12 cellular contexts compared by ENCODE assay signal in genomic region chr4:112288455-112288854, GRCh38. TPM values are rescaled to one million over a fixed set of nuclear protein-coding genes. Genes with fewer than 3 reads are reported as not detected.
DNase-seq lines count a peak whose midpoint lies in the region; ATAC-seq, FAIRE-seq and TF ChIP-seq lines count a peak whose summit lies in the region.
"Had no signal": no experiment of that assay in that cellular context is flagged by ENCODE, and none has a peak within 500 bp of the region (broad histone marks: within the 10 kb centered on the region; RNA-seq: fewer than 3 reads in every experiment).

No MANE protein-coding gene starts in this region.

- ATAC-seq in GM21381 (IDR thresholded peaks at IDR 0.05; ENCODE audit: unreplicated experiment): peak; percentile 24
- peak; percentile 34 for ATAC-seq in HG03354 (IDR thresholded peaks at IDR 0.05; ENCODE audit: poor library complexity, severe bottlenecking, unreplicated experiment)
- ATAC-seq in activated naive CD8-positive, alpha-beta T cell treated with anti-CD3 and anti-CD28 coated beads, Interleukin-2, amount 10 ng/mL, durations not matched to agents 7 days and 5 days (ENCODE audit: low read depth): no peak

- POLR2A ChIA-PET in activated naive CD8-positive, alpha-beta T cell treated with anti-CD3 and anti-CD28 coated beads, Interleukin-2, amount 10 ng/mL, durations not matched to agents 7 days and 5 days (lab: Charles Lee): interaction anchor here (1.8 kb wide), 1 partner anchor 9 kb away, joined by 14 read pairs; the partner anchor contains the start of gene ALPK1

- peak; percentile 66 for FAIRE-seq in GM12892 (lab: Jason Lieb, UNC)

- DNase-seq in GM12892 (ENCODE audit: insufficient read length): no peak
- DNase-seq in activated naive CD8-positive, alpha-beta T cell treated with anti-CD3 and anti-CD28 coated beads, Interleukin-2, amount 10 ng/mL, durations not matched to agents 7 days and 5 days: no peak
- DNase-seq in chondrocyte (ENCODE audit: low spot score): no peak
- no peak for DNase-seq in HT-29 (ENCODE audit: low spot score)
- DNase-seq in NCI-H345 (lab: John Stamatoyannopoulos, UW): no peak
- no peak for DNase-seq in HuH-7.5 (ENCODE audit: low spot score)
- DNase-seq: activated CD4-positive, alpha-beta T cell treated with anti-CD3 and anti-CD28 coated beads for 4 hours; DMS79 treated with DMSO at 0.1 percent for 48 hours; kidney glomerular epithelial cell; NCI-H526 had no signal

- H3K4me3 Mint-ChIP-seq in activated naive CD8-positive, alpha-beta T cell treated with anti-CD3 and anti-CD28 coated beads, Interleukin-2, amount 10 ng/mL, durations not matched to agents 7 days and 5 days: peak overlapping the region; percentile 62
- H3K4me3 Mint-ChIP-seq in chondrocyte (ENCODE audit: unreplicated experiment): no peak overlapping the region

- H3K27ac Mint-ChIP-seq in activated naive CD8-positive, alpha-beta T cell treated with anti-CD3 and anti-CD28 coated beads, Interleukin-2, amount 10 ng/mL, durations not matched to agents 7 days and 5 days: peak overlapping the region; percentile 82
- no peak overlapping the region for H3K27ac Mint-ChIP-seq in chondrocyte (ENCODE audit: unreplicated experiment)

- H3K9me3 Mint-ChIP-seq in activated naive CD8-positive, alpha-beta T cell treated with anti-CD3 and anti-CD28 coated beads, Interleukin-2, amount 10 ng/mL, durations not matched to agents 7 days and 5 days: no peaks in the 10 kb centered on the region
- no peaks in the 10 kb centered on the region for H3K9me3 Mint-ChIP-seq in chondrocyte (ENCODE audit: low read depth)

- no peaks in the 10 kb centered on the region for H3K27me3 Mint-ChIP-seq in activated naive CD8-positive, alpha-beta T cell treated with anti-CD3 and anti-CD28 coated beads, Interleukin-2, amount 10 ng/mL, durations not matched to agents 7 days and 5 days
- no peaks in the 10 kb centered on the region for H3K27me3 Mint-ChIP-seq in chondrocyte (ENCODE audit: low read depth)

- no peaks in the 10 kb centered on the region for H3K36me3 Mint-ChIP-seq in activated naive CD8-positive, alpha-beta T cell treated with anti-CD3 and anti-CD28 coated beads, Interleukin-2, amount 10 ng/mL, durations not matched to agents 7 days and 5 days
- no peaks in the 10 kb centered on the region for H3K36me3 Mint-ChIP-seq in chondrocyte (ENCODE audit: low read depth)

- TF ChIP-seq CTCF in chondrocyte (IDR thresholded peaks at IDR 0.05): no peak

- H3K4me1 Mint-ChIP-seq in activated naive CD8-positive, alpha-beta T cell treated with anti-CD3 and anti-CD28 coated beads, Interleukin-2, amount 10 ng/mL, durations not matched to agents 7 days and 5 days: peaks cover 39% of the 10 kb centered on the region
- peaks cover 21% of the 10 kb centered on the region for H3K4me1 Mint-ChIP-seq in chondrocyte (ENCODE audit: low read depth)

- TF ChIP-seq POLR2A in GM12892 (IDR thresholded peaks at IDR 0.05; ENCODE audit: low read depth, low read length): no peak

RNA-seq across cellular contexts. Expression of gene TIFA, which starts 2.8 kb away (rescaled TPM):
- polyA plus RNA-seq in GM12892 (2012; ENCODE audit: missing spikeins): 93.0 TPM
- 10 to 100 TPM; 33.3 to 37.9 TPM for total RNA-seq in activated naive CD8-positive, alpha-beta T cell treated with anti-CD3 and anti-CD28 coated beads, Interleukin-2, amount 10 ng/mL, durations not matched to agents 7 days and 5 days
- 3.2 to 3.9 TPM (median 3.8 TPM) in 3 replicates for total RNA-seq in chondrocyte
- 5.9 and 10.1 TPM in 2 replicates for total RNA-seq in HT-29 (2014; rRNA removed; shearing (Covaris generic))

RNA-seq across cellular contexts. Expression of gene ALPK1, which starts 8.7 kb away (rescaled TPM):
- polyA plus RNA-seq in GM12892 (2012; ENCODE audit: missing spikeins): 22.0 TPM
- 10 to 100 TPM; 20.9 to 26.0 TPM for total RNA-seq in activated naive CD8-positive, alpha-beta T cell treated with anti-CD3 and anti-CD28 coated beads, Interleukin-2, amount 10 ng/mL, durations not matched to agents 7 days and 5 days
- total RNA-seq in chondrocyte: 6.2 to 11.3 TPM (median 6.5 TPM) in 3 replicates
- total RNA-seq in HT-29 (2014; rRNA removed; shearing (Covaris generic)): 3.2 and 4.9 TPM in 2 replicates

RNA-seq across cellular contexts. Expression of gene AP1AR, which starts 56.9 kb away (rescaled TPM):
- 15.9 TPM for polyA plus RNA-seq in GM12892 (2012; ENCODE audit: missing spikeins)
- 10 to 100 TPM; 14.3 to 18.2 TPM for total RNA-seq in activated naive CD8-positive, alpha-beta T cell treated with anti-CD3 and anti-CD28 coated beads, Interleukin-2, amount 10 ng/mL, durations not matched to agents 7 days and 5 days
- 12.6 to 15.0 TPM (median 14.5 TPM) in 3 replicates for total RNA-seq in chondrocyte
- total RNA-seq in HT-29 (2014; rRNA removed; shearing (Covaris generic)): 57.0 and 105 TPM in 2 replicates
